1 cellular context compared by ENCODE assay signal in genomic region chr5:31887556-31887955, GRCh38.
TF ChIP-seq lines count a peak whose summit lies in the region.

No MANE protein-coding gene starts in this region.

TF ChIP-seq in GM23338, 12 proteins besides CTCF, POLR2A, EP300 and RAD21 (continued from another document):
- no peak for TF ChIP-seq ZNF462 (CRISPR knock-in tag; IDR thresholded peaks at IDR 0.05)
